Comparison of ENCODE assay signal across 9 cellular contexts in the genomic region with DNA sequence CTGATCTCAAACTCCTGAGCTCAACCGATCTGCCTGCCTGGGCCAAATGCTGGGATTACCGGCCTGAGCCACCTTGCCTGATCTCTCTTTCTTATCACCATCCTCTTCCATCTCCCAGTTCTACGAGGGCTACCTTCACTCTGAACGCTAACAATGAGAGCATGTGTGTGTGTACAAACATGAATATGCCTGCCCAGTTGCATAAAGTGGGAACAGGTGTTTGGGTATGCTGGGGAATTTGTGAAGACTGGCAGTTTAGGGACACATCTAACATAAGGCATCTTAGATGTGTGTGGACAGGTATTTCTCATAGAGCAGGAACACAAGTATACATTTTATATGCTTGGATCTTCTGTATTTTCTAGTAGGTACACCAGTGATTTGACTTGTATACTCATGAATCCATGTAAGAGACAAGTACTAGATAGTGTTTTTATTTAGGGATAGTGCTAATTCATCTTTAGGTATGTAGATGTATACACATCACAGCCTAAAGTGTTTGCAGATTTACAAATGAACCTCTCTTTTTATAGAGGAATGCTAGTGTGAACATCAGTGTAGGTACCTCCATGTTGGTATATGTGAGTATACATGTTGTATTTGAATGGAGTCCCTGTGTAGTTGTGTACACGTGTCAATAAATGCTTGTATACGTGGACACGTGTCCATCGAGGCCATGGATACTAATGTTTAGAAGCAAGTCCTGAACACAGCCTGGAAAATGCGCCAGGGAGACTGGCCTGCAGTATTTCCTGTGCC. TPM values are rescaled to one million over a fixed set of nuclear protein-coding genes. Genes with fewer than 3 reads are reported as not detected.
DNase-seq lines count a peak whose midpoint lies in the region; ATAC-seq, FAIRE-seq and TF ChIP-seq lines count a peak whose summit lies in the region.
"Had no signal": no experiment of that assay in that cellular context is flagged by ENCODE, and none has a peak within 500 bp of the region (broad histone marks: within the 10 kb centered on the region; RNA-seq: fewer than 3 reads in every experiment).

No MANE protein-coding gene starts in this region.

- H2AFZ ChIP-seq in OCI-LY7 (ENCODE audit: low read length) (peak overlapping the region; percentile 89; the same call in 1 of the 2 replicates), endothelial cell of umbilical vein (ENCODE audit: low read depth, low read length) (no peak overlapping the region)

- no peak for FAIRE-seq in endothelial cell of umbilical vein (lab: Jason Lieb, UNC)

- BruUV-seq in OCI-LY7 (replicated peaks; lab: Mats Ljungman, UMichigan) (no TSS peak), endothelial cell of umbilical vein (replicated peaks; lab: Mats Ljungman, UMichigan) (no TSS peak)

- CTCF ChIA-PET in OCI-LY7 (lab: Charles Lee; ENCODE audit: unreplicated experiment) (no interaction called here), endothelial cell of umbilical vein (lab: Charles Lee) (interaction anchor here (0.7 to 2.2 kb wide), 6 partner anchors 11 to 30 kb away, joined by 3 to 7 read pairs (median 4); no protein-coding TSS in a partner anchor)

- TF ChIP-seq CTCF in GM12864 (IDR thresholded peaks at IDR 0.05; ENCODE audit: low read depth, low read length, missing control alignments), result no peak
- no peak for TF ChIP-seq CTCF in OCI-LY7 (conservative IDR thresholded peaks at IDR 0.05; ENCODE audit: low read length)
- TF ChIP-seq CTCF in endothelial cell of umbilical vein (IDR thresholded peaks at IDR 0.05; ENCODE audit: extremely low read depth in 1 of 2, insufficient read depth in 1 of 2, low read depth in 1 of 2, low read length in 2 of 2), result no peak
- TF ChIP-seq CTCF in psoas muscle (IDR thresholded peaks at IDR 0.05), result no peak
- TF ChIP-seq CTCF in testis (IDR thresholded peaks at IDR 0.05), result no peak

- ATAC-seq in psoas muscle, result no peak
- no peak for ATAC-seq in GM18858 (IDR thresholded peaks at IDR 0.05; ENCODE audit: unreplicated experiment)

- no peaks in the 10 kb centered on the region for H3K9me1 ChIP-seq in endothelial cell of umbilical vein (replicated peaks; ENCODE audit: control insufficient read depth, extremely low read depth, insufficient read depth, low read length)

- no peaks in the 10 kb centered on the region for H3K9me2 ChIP-seq in OCI-LY7 (ENCODE audit: insufficient read depth, low read length)

- no peak overlapping the region for H3K27ac ChIP-seq in OCI-LY7 (ENCODE audit: low read depth, low read length, poor library complexity, severe bottlenecking)
- no peak overlapping the region for H3K27ac ChIP-seq in endothelial cell of umbilical vein (ENCODE audit: insufficient read depth, low read depth, low read length)
- H3K27ac ChIP-seq in psoas muscle, result no peak overlapping the region
- H3K27ac ChIP-seq in testis, result no peak overlapping the region

- H3K4me1 ChIP-seq in OCI-LY7 (ENCODE audit: insufficient read depth, low read length, poor library complexity, severe bottlenecking) (peaks cover 9% of the 10 kb centered on the region), endothelial cell of umbilical vein (ENCODE audit: control insufficient read depth, extremely low read depth, insufficient read depth, low read length) (no peaks in the 10 kb centered on the region), psoas muscle (peaks cover 20% of the 10 kb centered on the region), testis (peaks cover 32% of the 10 kb centered on the region)

- 18 to 20% (median 19%) methylated on average over 9 of the region's 9 CpGs for WGBS in psoas muscle, 3 donors
- WGBS in testis, 2 donors, result 31 to 37% methylated on average over 9 of the region's 9 CpGs

- DNase-seq in GM12864 (ENCODE audit: low read depth) (no peak), OCI-LY7 (ENCODE audit: low spot score) (no peak), endothelial cell of umbilical vein (ENCODE audit: low read depth, low spot score) (no peak), psoas muscle (no peak), epidermal melanocyte (ENCODE audit: insufficient read length, low spot score) (no peak), hepatic stellate cell (ENCODE audit: low spot score) (no peak), testis (no peak)

- dilution Hi-C loops in endothelial cell of umbilical vein (cut with MboI; ENCODE audit: extremely low pct_ligation_motif_present, low sequenced_read_pairs), result no loop called here

- POLR2A ChIA-PET in OCI-LY7 (lab: Charles Lee), result no interaction called here
- POLR2A ChIA-PET in endothelial cell of umbilical vein (lab: Charles Lee), result no interaction called here

- H3K4me3 ChIP-seq in GM12864 (ENCODE audit: low read depth, low read length), result peak overlapping the region; percentile 72
- peak overlapping the region; percentile 70 for H3K4me3 ChIP-seq in OCI-LY7 (ENCODE audit: low read depth, low read length, poor library complexity, severe bottlenecking)
- H3K4me3 ChIP-seq in endothelial cell of umbilical vein (replicated peaks in 1 of 3; ENCODE audit: insufficient read depth in 1 of 3, low read depth in 1 of 3, low read length in 3 of 3), result no peak overlapping the region
- H3K4me3 ChIP-seq in psoas muscle, result peak overlapping the region; percentile 50
- no peak overlapping the region for H3K4me3 ChIP-seq in testis

- H3K9ac ChIP-seq in endothelial cell of umbilical vein (replicated peaks; ENCODE audit: extremely low read depth, insufficient read depth, low read length), result no peak overlapping the region

- peak overlapping the region; percentile 77; the same call in 1 of the 2 replicates for H3K4me2 ChIP-seq in OCI-LY7 (ENCODE audit: low read length)
- peak overlapping the region; percentile 4 for H3K4me2 ChIP-seq in endothelial cell of umbilical vein (ENCODE audit: insufficient read depth, low read length)

- intact Hi-C loops in OCI-LY7 (cut with micrococcal nuclease; ENCODE audit: unreplicated experiment) (no loop called here), endothelial cell of umbilical vein (cut with micrococcal nuclease) (no loop called here), psoas muscle (cut with DNase I) (no loop called here), testis (cut with DNase I; ENCODE audit: low total_unique reads) (no loop called here)

- TF ChIP-seq POLR2A in endothelial cell of umbilical vein (IDR thresholded peaks at IDR 0.05; ENCODE audit: low read depth, low read length), result no peak
- no peak for TF ChIP-seq POLR2A in testis (IDR thresholded peaks at IDR 0.05)

- H3K27me3 ChIP-seq in endothelial cell of umbilical vein (ENCODE audit: control insufficient read depth in 2 of 2, insufficient read depth in 2 of 2, low read length in 2 of 2) (peaks cover 92 to 96% of the 10 kb centered on the region in 2 experiments), psoas muscle (ENCODE audit: insufficient read depth in 3 of 3, low read length in 2 of 3) (peaks cover 0 to 100% (median 64%) of the 10 kb centered on the region in 3 donors), testis (peaks cover 19% of the 10 kb centered on the region)

- H3K9me3 ChIP-seq in OCI-LY7 (ENCODE audit: low read length) (no peaks in the 10 kb centered on the region), endothelial cell of umbilical vein (replicated peaks; ENCODE audit: control insufficient read depth, insufficient read depth, low read length) (no peaks in the 10 kb centered on the region), psoas muscle (no peaks in the 10 kb centered on the region), testis (no peaks in the 10 kb centered on the region)

- no peaks in the 10 kb centered on the region for H3K36me3 ChIP-seq in OCI-LY7 (ENCODE audit: insufficient read depth, low read length)
- no peaks in the 10 kb centered on the region for H3K36me3 ChIP-seq in endothelial cell of umbilical vein (ENCODE audit: control insufficient read depth in 2 of 2, extremely low read depth in 1 of 2, insufficient read depth in 2 of 2, low read length in 2 of 2)
- H3K36me3 ChIP-seq in psoas muscle (ENCODE audit: insufficient read depth in 1 of 2, low read depth in 1 of 2), result no peaks in the 10 kb centered on the region
- no peaks in the 10 kb centered on the region for H3K36me3 ChIP-seq in testis (ENCODE audit: low read depth, missing control alignments)

- H4K20me1 ChIP-seq in OCI-LY7 (ENCODE audit: insufficient read depth, low read length) (no peaks in the 10 kb centered on the region), endothelial cell of umbilical vein (replicated peaks; ENCODE audit: control insufficient read depth, extremely low read depth, insufficient read depth, low read length) (no peaks in the 10 kb centered on the region)

- H3K79me2 ChIP-seq in OCI-LY7 (ENCODE audit: insufficient read depth, low read depth, low read length) (no peaks in the 10 kb centered on the region), endothelial cell of umbilical vein (ENCODE audit: control insufficient read depth, insufficient read depth, low read length) (no peaks in the 10 kb centered on the region)

TF ChIP-seq in endothelial cell of umbilical vein, 7 proteins besides CTCF, POLR2A, EP300 and RAD21 (continues in another document):
- TF ChIP-seq EZH2 (IDR thresholded peaks at IDR 0.05; ENCODE audit: borderline replicate concordance, low read depth, low read length, severe bottlenecking) (no peak), MYC (IDR thresholded peaks at IDR 0.05; ENCODE audit: low read depth, low read length) (no peak)

RNA-seq across cellular contexts. Expression of gene DLX4, which starts 1.2 kb away (rescaled TPM):
- total RNA-seq in OCI-LY7 (2014; rRNA removed; shearing (Covaris generic)), result 0.28 and 0.47 TPM in 2 replicates
- 0.27 and 1.3 TPM in 2 replicates for total RNA-seq in OCI-LY7 (2022)
- not detected in 2 replicates for total RNA-seq in endothelial cell of umbilical vein
- not detected in 2 replicates for polyA plus RNA-seq in endothelial cell of umbilical vein
- 0.04 TPM in 1 of 2 replicates, not detected in the other for polyA plus RNA-seq in endothelial cell of umbilical vein (2011; cell fraction: cytosol; rRNA removed)
- 0.08 and 0.32 TPM in 2 replicates for polyA plus RNA-seq in endothelial cell of umbilical vein (2011; cell fraction: nucleus; rRNA removed)
- polyA plus RNA-seq in endothelial cell of umbilical vein (2012), result not detected in 2 replicates
- not detected in 2 replicates for polyA minus RNA-seq in endothelial cell of umbilical vein
- polyA minus RNA-seq in endothelial cell of umbilical vein (2011; cell fraction: cytosol; rRNA and poly(A)+ RNA removed), result 2.7 TPM
- polyA minus RNA-seq in endothelial cell of umbilical vein (2011; cell fraction: nucleus; rRNA and poly(A)+ RNA removed), result not detected in 2 replicates
- not detected for total RNA-seq in psoas muscle
- not detected for polyA plus RNA-seq in psoas muscle
- 1 to 10 TPM in 1 of 2 donors, under 1 TPM in 1; 0.37 to 1.2 TPM for total RNA-seq in testis
- polyA plus RNA-seq in testis (ENCODE audit: insufficient read depth, low read depth, low replicate concordance), result 0.30 TPM
- total RNA-seq: glomerular endothelial cell had no signal

RNA-seq across cellular contexts. Expression of gene DLX3, which starts 27.2 kb away (rescaled TPM):
- total RNA-seq in OCI-LY7 (2014; rRNA removed; shearing (Covaris generic)), result not detected in 2 replicates
- not detected in 2 replicates for total RNA-seq in OCI-LY7 (2022)
- total RNA-seq in endothelial cell of umbilical vein, result not detected in 2 replicates
- not detected in 2 replicates for polyA plus RNA-seq in endothelial cell of umbilical vein
- polyA plus RNA-seq in endothelial cell of umbilical vein (2011; cell fraction: cytosol; rRNA removed), result not detected in 2 replicates
- not detected in 2 replicates for polyA plus RNA-seq in endothelial cell of umbilical vein (2011; cell fraction: nucleus; rRNA removed)
- polyA plus RNA-seq in endothelial cell of umbilical vein (2012), result not detected in 2 replicates
- polyA minus RNA-seq in endothelial cell of umbilical vein, result not detected in 2 replicates
- 0.61 TPM for polyA minus RNA-seq in endothelial cell of umbilical vein (2011; cell fraction: cytosol; rRNA and poly(A)+ RNA removed)
- not detected in 2 replicates for polyA minus RNA-seq in endothelial cell of umbilical vein (2011; cell fraction: nucleus; rRNA and poly(A)+ RNA removed)
- total RNA-seq in psoas muscle, result not detected
- polyA plus RNA-seq in psoas muscle, result under 1 TPM in 1 of 3 donors, not detected in 2; 0.03 TPM
- total RNA-seq in testis, result 1 to 10 TPM; 1.4 to 1.5 TPM
- polyA plus RNA-seq in testis (ENCODE audit: insufficient read depth, low read depth, low replicate concordance), result 1.0 TPM
- total RNA-seq: glomerular endothelial cell had no signal

Comparison
In these comparisons a context has a peak if more than half of its experiments do, and no peak if none do; other contexts are left out.
1. H3K4me3 ChIP-seq: peak in GM12864 (single experiment), OCI-LY7 (single experiment) and psoas muscle (single experiment); none in endothelial cell of umbilical vein (0 of 3) and testis (0 of 2).